8 cellular contexts compared by ENCODE assay signal in genomic region chr2:83196225-83196624, GRCh38.
DNase-seq lines count a peak whose midpoint lies in the region; ATAC-seq, FAIRE-seq and TF ChIP-seq lines count a peak whose summit lies in the region.

No MANE protein-coding gene starts in this region.

- H3K9me3 ChIP-seq in H1 (ENCODE audit: insufficient read depth in 2 of 2, low read depth in 1 of 2, low read length in 1 of 2) (no peaks in the 10 kb centered on the region), mucosa of descending colon (no peaks in the 10 kb centered on the region)
- H3K9me3 ChIP-seq in effector memory CD4-positive, alpha-beta T cell (ENCODE audit: control insufficient read depth, low read length), result no peaks in the 10 kb centered on the region

- H4K5ac ChIP-seq in H1 (ENCODE audit: insufficient read length, low read depth, low read length), result no peak overlapping the region

- no peak overlapping the region for H2AFZ ChIP-seq in H1 (ENCODE audit: low read length)

- no peak overlapping the region for H3K27ac ChIP-seq in H1 (ENCODE audit: low read depth, low read length)
- no peak overlapping the region for H3K27ac ChIP-seq in effector memory CD4-positive, alpha-beta T cell (ENCODE audit: insufficient read depth, low read length, poor library complexity, severe bottlenecking)

- intact Hi-C loops in mucosa of descending colon (cut with DNase I, micrococcal nuclease), result no loop called here

- no peak overlapping the region for H3K18ac ChIP-seq in H1 (ENCODE audit: extremely low read depth, low read length)

- H2BK120ac ChIP-seq in H1 (replicated peaks; ENCODE audit: low read depth, low read length), result no peak overlapping the region

- no peak overlapping the region for H3K4me2 ChIP-seq in H1 (ENCODE audit: insufficient read depth in 1 of 2, low read depth in 2 of 2, low read length in 2 of 2)

- CTCF ChIA-PET in H1 (lab: Charles Lee; ENCODE audit: partially characterized antibody), result interaction anchor here (0.6 to 2.0 kb wide), 13 partner anchors 9 to 1160 kb away, joined by 3 to 10 read pairs (median 3); no protein-coding TSS in a partner anchor

- H2BK20ac ChIP-seq in H1 (ENCODE audit: low read length), result no peak overlapping the region

- no peak for DNase-seq in GM10266 (ENCODE audit: extremely low spot score)
- DNase-seq in NCI-H2227 (lab: John Stamatoyannopoulos, UW; ENCODE audit: unreplicated experiment), result peak; percentile 42
- DNase-seq in H1 (ENCODE audit: low read depth in 1 of 2, low spot score in 2 of 2), result no peak
- DNase-seq in mucosa of descending colon, result peak in 1 of 3 donors; percentile 10
- no peak for DNase-seq in NCI-H128 (lab: John Stamatoyannopoulos, UW; ENCODE audit: unreplicated experiment)
- no peak for DNase-seq in effector memory CD4-positive, alpha-beta T cell
- no peak for DNase-seq in T-helper 9 cell

- no peak overlapping the region for H2BK12ac ChIP-seq in H1 (ENCODE audit: low read depth, low read length)

- WGBS in H1 (ENCODE audit: extremely low coverage in 1 of 2, insufficient coverage in 1 of 2, insufficient read length in 1 of 2, insufficient replicate concordance in 2 of 2, low coverage in 1 of 2, low lambda C conversion rate in 2 of 2, missing lambda C conversion rate in 1 of 2), 2 experiments, result 79% methylated on average over 1 of the region's 1 CpG; no CpG with 5 or more reads in 1 of the 2 experiments

- H3K36me3 ChIP-seq in H1 (ENCODE audit: control insufficient read depth in 2 of 4, insufficient read depth in 4 of 4, low read length in 3 of 4) (no peaks in the 10 kb centered on the region), mucosa of descending colon (ENCODE audit: low read depth) (no peaks in the 10 kb centered on the region)
- H3K36me3 ChIP-seq in effector memory CD4-positive, alpha-beta T cell (ENCODE audit: control insufficient read depth, insufficient read depth, low read length), result no peaks in the 10 kb centered on the region

- no peak overlapping the region for H3K14ac ChIP-seq in H1 (ENCODE audit: insufficient read length)

- H3K4me1 ChIP-seq in H1 (replicated peaks in 1 of 4; ENCODE audit: control insufficient read depth in 3 of 4, insufficient read depth in 4 of 4, low read length in 3 of 4) (no peaks in the 10 kb centered on the region), mucosa of descending colon (ENCODE audit: low read depth) (no peaks in the 10 kb centered on the region)
- H3K4me1 ChIP-seq in effector memory CD4-positive, alpha-beta T cell (ENCODE audit: control insufficient read depth, insufficient read depth, low read length, poor library complexity, severe bottlenecking), result no peaks in the 10 kb centered on the region

- no peaks in the 10 kb centered on the region for H3K79me1 ChIP-seq in H1 (ENCODE audit: low read depth, low read length)

- ATAC-seq in mucosa of descending colon (peak; percentile 57), GM19035 (IDR thresholded peaks at IDR 0.05; ENCODE audit: unreplicated experiment) (no peak)

- H2AK5ac ChIP-seq in H1 (ENCODE audit: low read depth, low read length), result no peak overlapping the region

- H3K9ac ChIP-seq in H1 (replicated peaks in 1 of 4; ENCODE audit: extremely low read depth in 1 of 4, low read depth in 3 of 4, low read length in 3 of 4), result no peak overlapping the region

- no peaks in the 10 kb centered on the region for H3K23me2 ChIP-seq in H1 (ENCODE audit: low read depth, low read length)

- no peak overlapping the region for H3K4ac ChIP-seq in H1 (replicated peaks; ENCODE audit: insufficient read length, low read depth, low read length)

- TF ChIP-seq CTCF in GM10266 (IDR thresholded peaks at IDR 0.05; ENCODE audit: control insufficient read depth, insufficient read depth, low read depth, missing control alignments), result peak; percentile 35
- TF ChIP-seq CTCF in H1 (IDR thresholded peaks at IDR 0.05; ENCODE audit: control extremely low read depth in 1 of 3, insufficient read depth in 1 of 3, low read depth in 1 of 3, low read length in 3 of 3), result peak in 1 of 3 experiments; percentile 53; a peak in 2 of 4 replicates
- no peak for TF ChIP-seq CTCF in mucosa of descending colon (IDR thresholded peaks at IDR 0.05)

- H4K91ac ChIP-seq in H1 (replicated peaks; ENCODE audit: insufficient read length, low read length), result no peak overlapping the region

- H2BK5ac ChIP-seq in H1 (ENCODE audit: low read depth, low read length), result no peak overlapping the region

- H3K27me3 ChIP-seq in H1 (replicated peaks in 1 of 4; ENCODE audit: control insufficient read depth in 3 of 4, extremely low read depth in 1 of 4, insufficient read depth in 3 of 4, low read length in 3 of 4), result no peaks in the 10 kb centered on the region
- no peaks in the 10 kb centered on the region for H3K27me3 ChIP-seq in effector memory CD4-positive, alpha-beta T cell (replicated peaks; ENCODE audit: control insufficient read depth, insufficient read depth, low read length, poor library complexity, severe bottlenecking)

- H4K8ac ChIP-seq in H1 (ENCODE audit: extremely low read depth, insufficient read depth, low read length), result no peak overlapping the region

- H3K4me3 ChIP-seq in H1 (ENCODE audit: extremely low read depth in 1 of 4, insufficient read depth in 2 of 4, low read depth in 3 of 4, low read length in 4 of 4) (no peak overlapping the region), mucosa of descending colon (no peak overlapping the region)
- no peak overlapping the region for H3K4me3 ChIP-seq in effector memory CD4-positive, alpha-beta T cell (ENCODE audit: insufficient read depth, low read depth, low read length, poor library complexity, severe bottlenecking)

- TF ChIP-seq POLR2A in H1 (IDR thresholded peaks at IDR 0.05; ENCODE audit: control extremely low read depth in 1 of 2, low read depth in 2 of 2, low read length in 2 of 2), result no peak

- H2BK15ac ChIP-seq in H1 (ENCODE audit: low read length), result no peak overlapping the region

- no peak for TF ChIP-seq EP300 in H1 (IDR thresholded peaks at IDR 0.05; ENCODE audit: borderline replicate concordance in 1 of 2, low read depth in 2 of 2, low read length in 2 of 2)

- TF ChIP-seq RAD21 in H1 (IDR thresholded peaks at IDR 0.05 in 1 of 2, conservative IDR thresholded peaks at IDR 0.05 in 1 of 2; ENCODE audit: low read depth in 2 of 2, low read length in 2 of 2), result peak; percentile 47 to 57

- POLR2A ChIA-PET in H1 (lab: Charles Lee; ENCODE audit: partially characterized antibody), result no interaction called here

- H3K56ac ChIP-seq in H1 (replicated peaks; ENCODE audit: insufficient read length, low read depth, low read length), result no peak overlapping the region

- FAIRE-seq in H1 (lab: Jason Lieb, UNC), result no peak

- no peak overlapping the region for H3K23ac ChIP-seq in H1 (ENCODE audit: insufficient read length)

- no peaks in the 10 kb centered on the region for H4K20me1 ChIP-seq in H1 (replicated peaks in 1 of 2; ENCODE audit: control insufficient read depth in 1 of 2, insufficient read depth in 2 of 2, low read length in 2 of 2)

- no peaks in the 10 kb centered on the region for H3K79me2 ChIP-seq in H1 (ENCODE audit: control insufficient read depth in 1 of 2, insufficient read depth in 2 of 2, low read length in 2 of 2)

TF ChIP-seq in H1, 55 proteins besides CTCF, POLR2A, EP300 and RAD21:
- TF ChIP-seq SIX5 (IDR thresholded peaks at IDR 0.05; ENCODE audit: low read depth, low read length) (no peak), E2F6 (IDR thresholded peaks at IDR 0.05) (no peak), TAF7 (optimal IDR thresholded peaks at IDR 0.05; ENCODE audit: borderline replicate concordance, low read depth, low read length) (no peak), HDAC2 (IDR thresholded peaks at IDR 0.05; ENCODE audit: borderline replicate concordance in 1 of 2, low read depth in 2 of 2, low read length in 2 of 2) (no peak), GTF2F1 (IDR thresholded peaks at IDR 0.05; ENCODE audit: borderline replicate concordance, low read depth, low read length) (no peak), TBP (IDR thresholded peaks at IDR 0.05; ENCODE audit: low read depth, low read length) (no peak), EGR1 (IDR thresholded peaks at IDR 0.05; ENCODE audit: borderline replicate concordance, low read depth, low read length) (no peak), SIN3A (conservative IDR thresholded peaks at IDR 0.05 in 1 of 2, IDR thresholded peaks at IDR 0.05 in 1 of 2; ENCODE audit: low read depth in 1 of 2, low read length in 2 of 2) (no peak), CEBPB (IDR thresholded peaks at IDR 0.05; ENCODE audit: low read depth, low read length) (no peak), KDM5A (IDR thresholded peaks at IDR 0.05; ENCODE audit: low read length) (no peak), BRCA1 (IDR thresholded peaks at IDR 0.05; ENCODE audit: low read depth, low read length) (no peak), ZNF274 (IDR thresholded peaks at IDR 0.05; ENCODE audit: borderline replicate concordance, extremely low read depth, low read length) (no peak), CREB1 (IDR thresholded peaks at IDR 0.05) (no peak), NANOG (IDR thresholded peaks at IDR 0.05; ENCODE audit: insufficient read depth, low read depth, low read length, poor library complexity, severe bottlenecking) (no peak), ATF2 (IDR thresholded peaks at IDR 0.05; ENCODE audit: low read length) (no peak)
- TF ChIP-seq, protein P1, sequence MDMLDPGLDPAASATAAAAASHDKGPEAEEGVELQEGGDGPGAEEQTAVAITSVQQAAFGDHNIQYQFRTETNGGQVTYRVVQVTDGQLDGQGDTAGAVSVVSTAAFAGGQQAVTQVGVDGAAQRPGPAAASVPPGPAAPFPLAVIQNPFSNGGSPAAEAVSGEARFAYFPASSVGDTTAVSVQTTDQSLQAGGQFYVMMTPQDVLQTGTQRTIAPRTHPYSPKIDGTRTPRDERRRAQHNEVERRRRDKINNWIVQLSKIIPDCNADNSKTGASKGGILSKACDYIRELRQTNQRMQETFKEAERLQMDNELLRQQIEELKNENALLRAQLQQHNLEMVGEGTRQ (IDR thresholded peaks at IDR 0.05; ENCODE audit: low read length), result no peak
